Comparison of ENCODE assay signal across 7 cellular contexts in genomic region chr11:502288-503178, GRCh38. TPM values are rescaled to one million over a fixed set of nuclear protein-coding genes. Genes with fewer than 3 reads are reported as not detected.
DNase-seq lines count a peak whose midpoint lies in the region; ATAC-seq lines count a peak whose summit lies in the region.
"Had no signal": no experiment of that assay in that cellular context is flagged by ENCODE, and none has a peak within 500 bp of the region (broad histone marks: within the 10 kb centered on the region; RNA-seq: fewer than 3 reads in every experiment).

No MANE protein-coding gene starts in this region.

- H3K9me3 Mint-ChIP-seq in activated naive CD8-positive, alpha-beta T cell treated with anti-CD3 and anti-CD28 coated beads, Interleukin-2, amount 10 ng/mL, durations not matched to agents 7 days and 5 days, result no peaks in the 10 kb centered on the region
- H3K9me3 Mint-ChIP-seq in activated naive CD8-positive, alpha-beta T cell treated with anti-CD3 and anti-CD28 coated beads, Interleukin-2, amount 50 U/mL, for 24 hours, result no peaks in the 10 kb centered on the region

- POLR2A ChIA-PET in activated naive CD8-positive, alpha-beta T cell treated with anti-CD3 and anti-CD28 coated beads, Interleukin-2, amount 10 ng/mL, durations not matched to agents 7 days and 5 days (lab: Charles Lee), result no interaction called here

- H3K27me3 Mint-ChIP-seq in activated naive CD8-positive, alpha-beta T cell treated with anti-CD3 and anti-CD28 coated beads, Interleukin-2, amount 10 ng/mL, durations not matched to agents 7 days and 5 days, result no peaks in the 10 kb centered on the region
- H3K27me3 Mint-ChIP-seq in activated naive CD8-positive, alpha-beta T cell treated with anti-CD3 and anti-CD28 coated beads, Interleukin-2, amount 50 U/mL, for 24 hours, result no peaks in the 10 kb centered on the region
- H3K27me3 Mint-ChIP-seq: B cell had no signal

- peaks cover 17% of the 10 kb centered on the region for H3K4me1 Mint-ChIP-seq in activated naive CD8-positive, alpha-beta T cell treated with anti-CD3 and anti-CD28 coated beads, Interleukin-2, amount 10 ng/mL, durations not matched to agents 7 days and 5 days
- peaks cover 33% of the 10 kb centered on the region for H3K4me1 Mint-ChIP-seq in activated naive CD8-positive, alpha-beta T cell treated with anti-CD3 and anti-CD28 coated beads, Interleukin-2, amount 50 U/mL, for 24 hours

- ATAC-seq in activated naive CD8-positive, alpha-beta T cell treated with anti-CD3 and anti-CD28 coated beads, Interleukin-2, amount 10 ng/mL, durations not matched to agents 7 days and 5 days (ENCODE audit: low read depth), result no peak
- no peak for ATAC-seq in activated naive CD8-positive, alpha-beta T cell treated with anti-CD3 and anti-CD28 coated beads, Interleukin-2, amount 50 U/mL, for 24 hours
- ATAC-seq in HG02610 (IDR thresholded peaks at IDR 0.05; ENCODE audit: unreplicated experiment), result no peak
- no peak for ATAC-seq in GM18867 (IDR thresholded peaks at IDR 0.05; ENCODE audit: unreplicated experiment)

- peak overlapping the region; percentile 100 for H3K27ac ChIP-seq in epithelial cell of prostate
- peak overlapping the region; percentile 98 for H3K27ac ChIP-seq in temporal lobe (ENCODE audit: low read depth, low read length)

- peak overlapping the region; percentile 42 for H3K27ac Mint-ChIP-seq in activated naive CD8-positive, alpha-beta T cell treated with anti-CD3 and anti-CD28 coated beads, Interleukin-2, amount 10 ng/mL, durations not matched to agents 7 days and 5 days
- no peak overlapping the region for H3K27ac Mint-ChIP-seq in activated naive CD8-positive, alpha-beta T cell treated with anti-CD3 and anti-CD28 coated beads, Interleukin-2, amount 50 U/mL, for 24 hours

- peaks cover 7% of the 10 kb centered on the region for H3K36me3 Mint-ChIP-seq in activated naive CD8-positive, alpha-beta T cell treated with anti-CD3 and anti-CD28 coated beads, Interleukin-2, amount 10 ng/mL, durations not matched to agents 7 days and 5 days
- H3K36me3 Mint-ChIP-seq in activated naive CD8-positive, alpha-beta T cell treated with anti-CD3 and anti-CD28 coated beads, Interleukin-2, amount 50 U/mL, for 24 hours (ENCODE audit: low read depth), result peaks cover 20% of the 10 kb centered on the region

- DNase-seq in activated naive CD8-positive, alpha-beta T cell treated with anti-CD3 and anti-CD28 coated beads, Interleukin-2, amount 10 ng/mL, durations not matched to agents 7 days and 5 days, result no peak
- DNase-seq in activated naive CD8-positive, alpha-beta T cell treated with anti-CD3 and anti-CD28 coated beads, Interleukin-2, amount 50 U/mL, for 24 hours, result no peak
- DNase-seq in epithelial cell of prostate (ENCODE audit: low read depth, low spot score), result no peak

- H3K4me3 Mint-ChIP-seq in activated naive CD8-positive, alpha-beta T cell treated with anti-CD3 and anti-CD28 coated beads, Interleukin-2, amount 10 ng/mL, durations not matched to agents 7 days and 5 days, result no peak overlapping the region
- no peak overlapping the region for H3K4me3 Mint-ChIP-seq in activated naive CD8-positive, alpha-beta T cell treated with anti-CD3 and anti-CD28 coated beads, Interleukin-2, amount 50 U/mL, for 24 hours

RNA-seq across cellular contexts. Expression of gene RNH1, which starts 4.5 kb away (rescaled TPM):
- 10 to 100 TPM; 88.9 to 93.2 TPM for total RNA-seq in activated naive CD8-positive, alpha-beta T cell treated with anti-CD3 and anti-CD28 coated beads, Interleukin-2, amount 10 ng/mL, durations not matched to agents 7 days and 5 days
- 35.7 TPM for total RNA-seq in temporal lobe

RNA-seq across cellular contexts. Expression of gene HRAS, which starts 32.8 kb away (rescaled TPM):
- 10 to 100 TPM; 47.6 to 49.9 TPM for total RNA-seq in activated naive CD8-positive, alpha-beta T cell treated with anti-CD3 and anti-CD28 coated beads, Interleukin-2, amount 10 ng/mL, durations not matched to agents 7 days and 5 days
- 35.7 TPM for total RNA-seq in temporal lobe

RNA-seq across cellular contexts. Expression of gene LRRC56, which starts 34.8 kb away (rescaled TPM):
- 1 to 10 TPM; 4.3 to 4.7 TPM for total RNA-seq in activated naive CD8-positive, alpha-beta T cell treated with anti-CD3 and anti-CD28 coated beads, Interleukin-2, amount 10 ng/mL, durations not matched to agents 7 days and 5 days
- total RNA-seq in temporal lobe, result 0.98 TPM

RNA-seq across cellular contexts. Expression of gene PTDSS2, which starts 52.5 kb away (rescaled TPM):
- 10 to 100 TPM; 27.6 to 27.8 TPM for total RNA-seq in activated naive CD8-positive, alpha-beta T cell treated with anti-CD3 and anti-CD28 coated beads, Interleukin-2, amount 10 ng/mL, durations not matched to agents 7 days and 5 days
- total RNA-seq in temporal lobe, result 18.2 TPM

RNA-seq across cellular contexts. Expression of gene LMNTD2, which starts 58.0 kb away (rescaled TPM):
- 1 to 10 TPM; 2.5 to 2.7 TPM for total RNA-seq in activated naive CD8-positive, alpha-beta T cell treated with anti-CD3 and anti-CD28 coated beads, Interleukin-2, amount 10 ng/mL, durations not matched to agents 7 days and 5 days
- total RNA-seq in temporal lobe, result under 0.01 TPM
